21 cellular contexts compared by ENCODE assay signal in the genomic region with DNA sequence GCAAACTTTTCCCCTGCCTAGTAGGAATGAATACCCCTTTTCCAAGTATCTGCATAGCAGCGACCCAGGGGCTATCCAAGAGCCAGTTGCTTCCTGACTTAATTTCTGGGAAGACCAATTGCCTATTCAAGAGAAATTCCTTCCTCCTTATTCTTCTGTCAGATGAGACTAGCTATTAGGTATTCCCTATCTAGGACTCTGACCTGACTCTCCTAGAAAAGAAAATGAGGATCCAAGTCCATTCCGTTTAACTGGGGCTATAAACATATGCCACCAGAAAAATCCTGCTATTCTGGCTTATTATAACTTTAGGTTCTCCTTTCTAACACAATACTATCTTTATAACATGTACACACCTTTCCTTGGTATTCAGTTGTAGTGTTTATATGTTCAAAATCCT. TPM values are rescaled to one million over a fixed set of nuclear protein-coding genes. Genes with fewer than 3 reads are reported as not detected.
DNase-seq lines count a peak whose midpoint lies in the region; ATAC-seq and TF ChIP-seq lines count a peak whose summit lies in the region.
"Had no signal": no experiment of that assay in that cellular context is flagged by ENCODE, and none has a peak within 500 bp of the region (broad histone marks: within the 10 kb centered on the region; RNA-seq: fewer than 3 reads in every experiment).

No MANE protein-coding gene starts in this region.

- peak overlapping the region in 1 of 2 donors; percentile 62 for H3K9ac ChIP-seq in duodenal mucosa (ENCODE audit: low read depth in 1 of 2, low read length in 2 of 2)

- H3K36me3 Mint-ChIP-seq in nephron (ENCODE audit: low read depth) = no peaks in the 10 kb centered on the region

- peak overlapping the region; percentile 38 to 67 for H3K4me3 ChIP-seq in duodenal mucosa (ENCODE audit: low read depth in 1 of 2, low read length in 2 of 2)
- H3K4me3 ChIP-seq in upper lobe of right lung = no peak overlapping the region
- H3K4me3 ChIP-seq in BE2C (ENCODE audit: low read depth, low read length) = no peak overlapping the region
- H3K4me3 ChIP-seq: MG63 had no signal

- H3K27me3 ChIP-seq in duodenal mucosa (ENCODE audit: control insufficient read depth in 1 of 2, insufficient read depth in 2 of 2, low read length in 2 of 2) (no peaks in the 10 kb centered on the region), upper lobe of right lung (no peaks in the 10 kb centered on the region), BE2C (no peaks in the 10 kb centered on the region)
- H3K27me3 ChIP-seq: MG63 had no signal

- no peak for TF ChIP-seq CTCF in nephron (IDR thresholded peaks at IDR 0.05; ENCODE audit: unreplicated experiment in 3 of 3)
- TF ChIP-seq CTCF in upper lobe of right lung (IDR thresholded peaks at IDR 0.05) = no peak
- no peak for TF ChIP-seq CTCF in BE2C (IDR thresholded peaks at IDR 0.05; ENCODE audit: low read depth, low read length)

- peak overlapping the region; percentile 38 for H3K27ac ChIP-seq in duodenal mucosa (ENCODE audit: low read depth, low read length)
- peak overlapping the region; percentile 43 for H3K27ac ChIP-seq in upper lobe of right lung

- no peaks in the 10 kb centered on the region for H3K9me3 Mint-ChIP-seq in nephron
- H3K9me3 Mint-ChIP-seq: CD4-positive, alpha-beta T cell; H9 had no signal

- DNase-seq in left lobe of liver (ENCODE audit: low spot score) (no peak), upper lobe of right lung (no peak), BE2C (no peak)
- DNase-seq: CD4-positive, alpha-beta T cell; EL; H9; IMR-90; Karpas-422; MG63; NCI-H1092 treated with DMSO at 0.1 percent for 48 hours; NCI-H1694; NCI-H226; NCI-H69; NK-92 treated with Interleukin-12 subunit alpha and Interleukin-12 subunit beta, amount 100 ng/mL, for 24 hours had no signal

- intact Hi-C loops in upper lobe of right lung (cut with DNase I) = no loop called here

- H3K4me3 Mint-ChIP-seq in nephron = peak overlapping the region in 1 of 3 experiments; percentile 6
- H3K4me3 Mint-ChIP-seq: B cell; CD4-positive, alpha-beta T cell; H9 had no signal

- H3K4me1 ChIP-seq in duodenal mucosa (ENCODE audit: control insufficient read depth in 1 of 2, insufficient read depth in 2 of 2, low read length in 2 of 2) (peaks cover 13 to 25% of the 10 kb centered on the region in 2 donors), upper lobe of right lung (no peaks in the 10 kb centered on the region), BE2C (no peaks in the 10 kb centered on the region)

- no peaks in the 10 kb centered on the region for H3K27me3 Mint-ChIP-seq in nephron (ENCODE audit: low read depth)
- H3K27me3 Mint-ChIP-seq: B cell; CD4-positive, alpha-beta T cell had no signal

- H3K4me1 Mint-ChIP-seq in nephron = no peaks in the 10 kb centered on the region

- H3K9me3 ChIP-seq in duodenal mucosa (ENCODE audit: control insufficient read depth in 1 of 2, low read length in 2 of 2) = no peaks in the 10 kb centered on the region
- H3K9me3 ChIP-seq in upper lobe of right lung = no peaks in the 10 kb centered on the region
- H3K9me3 ChIP-seq in BE2C = no peaks in the 10 kb centered on the region
- H3K9me3 ChIP-seq: MG63 had no signal

- ATAC-seq in left lobe of liver (peak; percentile 54), upper lobe of right lung (no peak), HG03439 (IDR thresholded peaks at IDR 0.05; ENCODE audit: unreplicated experiment) (no peak), GM19463 (IDR thresholded peaks at IDR 0.05; ENCODE audit: unreplicated experiment) (no peak)

- no peaks in the 10 kb centered on the region for H3K36me3 ChIP-seq in duodenal mucosa (ENCODE audit: control insufficient read depth in 1 of 2, insufficient read depth in 2 of 2, low read length in 2 of 2)
- no peaks in the 10 kb centered on the region for H3K36me3 ChIP-seq in upper lobe of right lung
- no peaks in the 10 kb centered on the region for H3K36me3 ChIP-seq in BE2C
- H3K36me3 ChIP-seq: MG63 had no signal

- peak overlapping the region; percentile 30 to 90 (median 51) for H3K27ac Mint-ChIP-seq in nephron
- H3K27ac Mint-ChIP-seq: B cell; CD4-positive, alpha-beta T cell; H9 had no signal

RNA-seq across cellular contexts. Expression of gene HHLA2, which starts 1.7 kb away (rescaled TPM):
- total RNA-seq in left lobe of liver (not detected), upper lobe of right lung (0.26 TPM)
- polyA plus RNA-seq in BE2C (2012; ENCODE audit: insufficient read depth, insufficient read length, low read depth) = 0.22 TPM
- total RNA-seq: H9, IMR-90, OCI-LY7, RPMI7951 had no signal
- polyA plus RNA-seq: IMR-90 had no signal

Comparison
In these comparisons a context has a peak if more than half of its experiments do, and no peak if none do; other contexts are left out.
1. H3K4me3 ChIP-seq: peak in duodenal mucosa (2 of 2); none in upper lobe of right lung (single experiment) and BE2C (single experiment).